ENCODE assay signal across 8 cellular contexts in the genomic region with DNA sequence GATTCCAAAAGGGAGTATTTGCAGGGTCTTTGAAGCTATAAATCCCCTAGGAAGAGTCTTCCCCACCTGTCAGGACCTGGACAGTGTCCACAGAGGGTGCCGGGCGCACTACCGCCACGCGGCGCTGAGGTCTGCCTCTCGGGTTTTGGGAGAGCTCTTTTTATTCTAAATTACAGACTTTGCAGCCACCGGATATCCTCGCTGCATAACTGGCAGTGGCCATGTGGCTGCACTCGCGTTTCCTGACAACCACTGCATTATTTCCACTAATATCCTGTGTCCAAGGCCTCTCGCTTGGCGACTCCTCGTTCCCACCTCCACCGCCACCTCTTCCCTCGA. TPM values are rescaled to one million over a fixed set of nuclear protein-coding genes. Genes with fewer than 3 reads are reported as not detected.
A peak's percentile ranks its signal among the peaks of the same experiment; 100 is the strongest.
DNase-seq lines count a peak whose midpoint lies in the region; ATAC-seq and TF ChIP-seq lines count a peak whose summit lies in the region.

No MANE protein-coding gene starts in this region.

- peaks cover 41% of the 10 kb centered on the region for H3K4me1 Mint-ChIP-seq in stimulated activated naive CD8-positive, alpha-beta T cell treated with anti-CD3 and anti-CD28 coated beads, Interleukin-15, Interleukin-2, amounts not matched to agents 100 ng/mL and 50 ng/mL, for 24 hours (ENCODE audit: low read depth)

- peak; percentile 10 for DNase-seq in stimulated activated CD8-positive, alpha-beta memory T cell treated with anti-CD3 and anti-CD28 coated beads, Interleukin-12 subunit alpha, Interleukin-12 subunit beta, amount 100 ng/mL, for 4 hours (ENCODE audit: low read depth)
- no peak for DNase-seq in stimulated activated CD8-positive, alpha-beta memory T cell treated with anti-CD3 and anti-CD28 coated beads, Interleukin-4, amount 100 ng/mL, for 48 hours
- DNase-seq in dedifferentiated amniotic fluid mesenchymal stem cell (ENCODE audit: extremely low spot score) (peak; percentile 34), left lobe of liver (ENCODE audit: low spot score) (peak; percentile 73), NK-92 (lab: John Stamatoyannopoulos, UW; ENCODE audit: unreplicated experiment) (no peak)

- peaks cover 28% of the 10 kb centered on the region for H3K36me3 Mint-ChIP-seq in stimulated activated naive CD8-positive, alpha-beta T cell treated with anti-CD3 and anti-CD28 coated beads, Interleukin-15, Interleukin-2, amounts not matched to agents 100 ng/mL and 50 ng/mL, for 24 hours (ENCODE audit: low read depth)

- 0 out of 2 replicates have a peak, but pooled peaks have one; percentile 11 for TF ChIP-seq POLR2A in Raji (IDR thresholded peaks at IDR 0.05; ENCODE audit: insufficient read depth, low read depth, low read length)

- peak overlapping the region; percentile 89 for H3K4me3 Mint-ChIP-seq in stimulated activated naive CD8-positive, alpha-beta T cell treated with anti-CD3 and anti-CD28 coated beads, Interleukin-15, Interleukin-2, amounts not matched to agents 100 ng/mL and 50 ng/mL, for 24 hours

- peak; percentile 12 for ATAC-seq in HG03097 (IDR thresholded peaks at IDR 0.05; ENCODE audit: low FRiP score, unreplicated experiment)
- ATAC-seq in left lobe of liver: peak; percentile 53

- no peaks in the 10 kb centered on the region for H3K9me3 Mint-ChIP-seq in stimulated activated naive CD8-positive, alpha-beta T cell treated with anti-CD3 and anti-CD28 coated beads, Interleukin-15, Interleukin-2, amounts not matched to agents 100 ng/mL and 50 ng/mL, for 24 hours

- no peaks in the 10 kb centered on the region for H3K27me3 Mint-ChIP-seq in stimulated activated naive CD8-positive, alpha-beta T cell treated with anti-CD3 and anti-CD28 coated beads, Interleukin-15, Interleukin-2, amounts not matched to agents 100 ng/mL and 50 ng/mL, for 24 hours

- peak overlapping the region; percentile 92 for H3K27ac Mint-ChIP-seq in stimulated activated naive CD8-positive, alpha-beta T cell treated with anti-CD3 and anti-CD28 coated beads, Interleukin-15, Interleukin-2, amounts not matched to agents 100 ng/mL and 50 ng/mL, for 24 hours

RNA-seq across cellular contexts. Expression of a gene that starts 0.6 kb away (rescaled TPM):
- total RNA-seq in left lobe of liver: 14.0 TPM

Comparison
In these comparisons a context has a peak if more than half of its experiments do, and no peak if none do; other contexts are left out.
1. DNase-seq: peak in stimulated activated CD8-positive, alpha-beta memory T cell treated with anti-CD3 and anti-CD28 coated beads, Interleukin-12 subunit alpha, Interleukin-12 subunit beta, amount 100 ng/mL, for 4 hours (single experiment), dedifferentiated amniotic fluid mesenchymal stem cell (single experiment) and left lobe of liver (single experiment); none in stimulated activated CD8-positive, alpha-beta memory T cell treated with anti-CD3 and anti-CD28 coated beads, Interleukin-4, amount 100 ng/mL, for 48 hours (single experiment) and NK-92 (single experiment).